8 cellular contexts compared by ENCODE assay signal in genomic region chr3:111668912-111669488, GRCh38. TPM values are rescaled to one million over a fixed set of nuclear protein-coding genes. Genes with fewer than 3 reads are reported as not detected.
DNase-seq lines count a peak whose midpoint lies in the region; ATAC-seq and TF ChIP-seq lines count a peak whose summit lies in the region.
"Had no signal": no experiment of that assay in that cellular context is flagged by ENCODE, and none has a peak within 500 bp of the region (broad histone marks: within the 10 kb centered on the region; RNA-seq: fewer than 3 reads in every experiment).

No MANE protein-coding gene starts in this region.

- RAD21 ChIA-PET in HCT116 (lab: Charles Lee; ENCODE audit: low non-redundant PET in 1 of 2, low total read pairs in 2 of 2, uncharacterized antibody in 2 of 2, unreplicated experiment in 2 of 2): interaction anchor here (0.6 to 1.5 kb wide), 8 partner anchors 22 to 345 kb away, joined by 3 to 7 read pairs (median 4); partner anchors contain the start of gene ABHD10 (in 2 of the 2)

- no peaks in the 10 kb centered on the region for H3K36me3 Mint-ChIP-seq in endothelial cell (ENCODE audit: low read depth, unreplicated experiment)

- H3K9me3 ChIP-seq in HCT116 (ENCODE audit: control insufficient read depth in 1 of 2, insufficient read depth in 1 of 2, low read depth in 1 of 2, low read length in 2 of 2): no peaks in the 10 kb centered on the region; a peak in 1 of 4 replicates
- no peaks in the 10 kb centered on the region for H3K9me3 ChIP-seq in muscle layer of colon (ENCODE audit: low read length)

- H3K27me3 ChIP-seq in HCT116 (ENCODE audit: insufficient read depth, low read length) (no peaks in the 10 kb centered on the region), muscle layer of colon (ENCODE audit: control insufficient read depth in 1 of 2, insufficient read depth in 2 of 2, low read length in 2 of 2) (no peaks in the 10 kb centered on the region)

- no peak overlapping the region for H3K4me3 ChIP-seq in HCT116 (replicated peaks in 1 of 2; ENCODE audit: low read depth in 1 of 2, low read length in 2 of 2)
- H3K4me3 ChIP-seq in muscle layer of colon (ENCODE audit: low read depth in 1 of 2, low read length in 2 of 2): no peak overlapping the region

- TF ChIP-seq RAD21 in HCT116 (IDR thresholded peaks at IDR 0.05; ENCODE audit: low read depth): peak; percentile 92

- H3K4me2 ChIP-seq in HCT116 (ENCODE audit: low read length): 0 out of 2 replicates have a peak overlapping the region, but pooled peaks have one; percentile 45

- no peaks in the 10 kb centered on the region for H4K20me1 ChIP-seq in HCT116 (ENCODE audit: insufficient read depth)

- H3K36me3 ChIP-seq in HCT116 (ENCODE audit: control insufficient read depth in 1 of 2, insufficient read depth in 2 of 2, low read length in 2 of 2) (no peaks in the 10 kb centered on the region), muscle layer of colon (ENCODE audit: insufficient read depth, low read length) (no peaks in the 10 kb centered on the region)

- POLR2A ChIA-PET in HCT116 (lab: Charles Lee): no interaction called here

- no peak overlapping the region for H3K4me3 Mint-ChIP-seq in endothelial cell (ENCODE audit: unreplicated experiment)
- H3K4me3 Mint-ChIP-seq: dendritic cell treated with granulocyte-macrophage colony-stimulating factor and Interleukin-4, amounts not matched to agents 40 ng/mL and 50 ng/mL, for 4 days had no signal

- H3K9me3 Mint-ChIP-seq in endothelial cell (ENCODE audit: unreplicated experiment): no peaks in the 10 kb centered on the region
- H3K9me3 Mint-ChIP-seq: dendritic cell treated with granulocyte-macrophage colony-stimulating factor and Interleukin-4, amounts not matched to agents 40 ng/mL and 50 ng/mL, for 4 days had no signal

- peaks cover 32% of the 10 kb centered on the region for H3K4me1 Mint-ChIP-seq in endothelial cell (ENCODE audit: unreplicated experiment)

- H3K9ac ChIP-seq in HCT116 (ENCODE audit: low read length) (no peak overlapping the region), muscle layer of colon (ENCODE audit: low read length) (no peak overlapping the region)

- BruUV-seq in HCT116 (replicated peaks; lab: Mats Ljungman, UMichigan): no TSS peak

- CTCF ChIA-PET in HCT116 (lab: Charles Lee): interaction anchor here (0.7 to 4.1 kb wide), 17 partner anchors 9 to 443 kb away, joined by 3 to 53 read pairs (median 6); partner anchors contain the start of gene ABHD10

- DNase-seq in GDM1 (lab: John Stamatoyannopoulos, UW): peak; percentile 21
- DNase-seq in HCT116 (ENCODE audit: low read depth, low spot score): peak; percentile 47
- peak; percentile 27 for DNase-seq in NCI-H1048 (lab: John Stamatoyannopoulos, UW)
- DNase-seq in SK-N-DZ (ENCODE audit: low spot score): peak; percentile 65
- no peak for DNase-seq in endothelial cell (ENCODE audit: low spot score)
- DNase-seq in stimulated activated CD4-positive, alpha-beta T cell treated with anti-CD3 and anti-CD28 coated beads, Interleukin-15, amount 100 ng/mL, for 24 hours: no peak

- peak; percentile 88 for ATAC-seq in HCT116

- TF ChIP-seq POLR2A in HCT116 (IDR thresholded peaks at IDR 0.05; ENCODE audit: borderline replicate concordance, extremely low read depth, insufficient read depth, insufficient read length): no peak

- peaks cover 2% of the 10 kb centered on the region for H3K27me3 Mint-ChIP-seq in endothelial cell (ENCODE audit: unreplicated experiment)

- no peaks in the 10 kb centered on the region for H3K9me2 ChIP-seq in HCT116 (ENCODE audit: insufficient read depth)

- peak; percentile 57 to 89 (median 81) for TF ChIP-seq CTCF in HCT116 (IDR thresholded peaks at IDR 0.05 in 2 of 3, conservative IDR thresholded peaks at IDR 0.05 in 1 of 3; ENCODE audit: borderline replicate concordance in 1 of 3, insufficient read depth in 1 of 3, low read depth in 2 of 3, low read length in 2 of 3)
- peak; percentile 65 for TF ChIP-seq CTCF in endothelial cell (IDR thresholded peaks at IDR 0.05; ENCODE audit: unreplicated experiment)

- no peak overlapping the region for H3K27ac Mint-ChIP-seq in endothelial cell (ENCODE audit: unreplicated experiment)
- H3K27ac Mint-ChIP-seq: dendritic cell treated with granulocyte-macrophage colony-stimulating factor and Interleukin-4, amounts not matched to agents 40 ng/mL and 50 ng/mL, for 4 days had no signal

- H3K27ac ChIP-seq in HCT116 (ENCODE audit: low read depth, low read length) (no peak overlapping the region), muscle layer of colon (ENCODE audit: low read depth, low read length) (peak overlapping the region; percentile 7)

- intact Hi-C loops in HCT116 (cut with micrococcal nuclease): loop anchor here (2.0 kb wide), 2 partner anchors 48 to 190 kb away; partner anchors contain the start of gene PHLDB2

- peak overlapping the region; percentile 78 for H2AFZ ChIP-seq in HCT116 (ENCODE audit: low read depth, low read length, poor library complexity, severe bottlenecking)

- H3K4me1 ChIP-seq in HCT116 (ENCODE audit: control insufficient read depth in 1 of 2, insufficient read depth in 2 of 2, low read length in 2 of 2) (peaks cover 14 to 46% of the 10 kb centered on the region in 2 experiments; a peak in 3 of 4 replicates), muscle layer of colon (ENCODE audit: insufficient read depth, low read length) (no peaks in the 10 kb centered on the region)

- no peaks in the 10 kb centered on the region for H3K79me2 ChIP-seq in HCT116 (ENCODE audit: insufficient read depth, low read length)

TF ChIP-seq in HCT116, 20 proteins besides CTCF, POLR2A, EP300 and RAD21 (continues in another document):
- TF ChIP-seq JUND (IDR thresholded peaks at IDR 0.05) (no peak), ZNF274 (IDR thresholded peaks at IDR 0.05; ENCODE audit: low read depth, low read length) (no peak), SRF (IDR thresholded peaks at IDR 0.05; ENCODE audit: low read depth) (peak; percentile 25; the same call in 1 of the 2 replicates), POLR2AphosphoS5 (IDR thresholded peaks at IDR 0.05; ENCODE audit: low read depth, low read length) (no peak), SP1 (IDR thresholded peaks at IDR 0.05; ENCODE audit: low read depth) (no peak), CBX3 (IDR thresholded peaks at IDR 0.05; ENCODE audit: low read depth) (peak; percentile 60; the same call in 1 of the 2 replicates), MAX (IDR thresholded peaks at IDR 0.05) (no peak), EGR1 (IDR thresholded peaks at IDR 0.05; ENCODE audit: low read depth) (no peak), YY1 (IDR thresholded peaks at IDR 0.05; ENCODE audit: extremely low read depth, insufficient replicate concordance, low read depth, low read length) (no peak), TCF7L2 (IDR thresholded peaks at IDR 0.05; ENCODE audit: borderline replicate concordance, extremely low read depth, insufficient read depth, insufficient read length) (no peak), EZH2 (IDR thresholded peaks at IDR 0.05) (no peak), ZFX (IDR thresholded peaks at IDR 0.05) (no peak), ELF1 (IDR thresholded peaks at IDR 0.05; ENCODE audit: borderline replicate concordance, low read depth) (no peak), ZBTB33 (IDR thresholded peaks at IDR 0.05; ENCODE audit: extremely low read depth, insufficient replicate concordance, low read length) (no peak), FOSL1 (IDR thresholded peaks at IDR 0.05; ENCODE audit: low read depth) (no peak), ATF3 (IDR thresholded peaks at IDR 0.05) (no peak)

RNA-seq across cellular contexts. Expression of gene PLCXD2, which starts 5.5 kb away (rescaled TPM):
- total RNA-seq in HCT116 (2021; ENCODE audit: unreplicated experiment) (13.9 TPM), endothelial cell (ENCODE audit: unreplicated experiment) (3.2 TPM)
- polyA plus RNA-seq in HCT116 (2012): 4.4 and 4.8 TPM in 2 replicates
- 2.5 and 2.9 TPM in 2 replicates for polyA plus RNA-seq in SK-N-DZ (2014; cell fraction: cytosol; rRNA removed)
- 2.7 and 4.4 TPM in 2 replicates for polyA plus RNA-seq in SK-N-DZ (2014; cell fraction: nucleus; rRNA removed)

Comparison
In these comparisons a context has a peak if more than half of its experiments do, and no peak if none do; other contexts are left out.
1. DNase-seq: peak in GDM1 (single experiment), HCT116 (single experiment), NCI-H1048 (single experiment) and SK-N-DZ (single experiment); none in endothelial cell (single experiment) and stimulated activated CD4-positive, alpha-beta T cell treated with anti-CD3 and anti-CD28 coated beads, Interleukin-15, amount 100 ng/mL, for 24 hours (single experiment).